In genomic region chr1:8380310-8380709, GRCh38 we compare ENCODE assay signal across 7 cellular contexts.
DNase-seq lines count a peak whose midpoint lies in the region; ATAC-seq and TF ChIP-seq lines count a peak whose summit lies in the region.
"Not testable (repeated sequence)": the region's sequence is repeated elsewhere in the genome, so short reads cannot be mapped to it uniquely, and the experiment has no call there.

No MANE protein-coding gene starts in this region.

- not testable (repeated sequence) for H3K9me3 Mint-ChIP-seq in activated CD4-positive, alpha-beta T cell treated with anti-CD3 and anti-CD28 coated beads, Interleukin-2, amount 10 ng/mL, durations not matched to agents 7 days and 5 days; endothelial cell (ENCODE audit: unreplicated experiment); progenitor cell of endocrine pancreas (ENCODE audit: low read depth); stimulated activated naive CD8-positive, alpha-beta T cell treated with anti-CD3 and anti-CD28 coated beads, Interleukin-15, Interleukin-2, amounts not matched to agents 100 ng/mL and 50 ng/mL, for 24 hours

- H3K27me3 ChIP-seq in BLaER1 treated with 17β-estradiol and CSF1 and Interleukin-3, amounts not matched to agents 10 nM and 100 nM; heart right ventricle; tibial artery: not testable (repeated sequence)

- H3K27ac ChIP-seq in BLaER1 treated with 17β-estradiol and CSF1 and Interleukin-3, amounts not matched to agents 10 nM and 100 nM, result peak overlapping the region in 1 of 11 experiments; percentile 27; a peak in 1 of 22 replicates
- peak overlapping the region in 6 of 10 donors; percentile 63 to 81 (median 73) for H3K27ac ChIP-seq in heart right ventricle
- peak overlapping the region; percentile 8 to 56 for H3K27ac ChIP-seq in tibial artery

- H3K36me3 Mint-ChIP-seq in activated CD4-positive, alpha-beta T cell treated with anti-CD3 and anti-CD28 coated beads, Interleukin-2, amount 10 ng/mL, durations not matched to agents 7 days and 5 days (ENCODE audit: low read depth), result peaks cover 43% of the 10 kb centered on the region
- H3K36me3 Mint-ChIP-seq in endothelial cell (ENCODE audit: low read depth, unreplicated experiment) (peaks cover 19% of the 10 kb centered on the region), progenitor cell of endocrine pancreas (ENCODE audit: insufficient read depth) (peaks cover 10% of the 10 kb centered on the region)
- H3K36me3 Mint-ChIP-seq in stimulated activated naive CD8-positive, alpha-beta T cell treated with anti-CD3 and anti-CD28 coated beads, Interleukin-15, Interleukin-2, amounts not matched to agents 100 ng/mL and 50 ng/mL, for 24 hours (ENCODE audit: low read depth), result peaks cover 27% of the 10 kb centered on the region

- POLR2A ChIA-PET in activated CD4-positive, alpha-beta T cell treated with anti-CD3 and anti-CD28 coated beads, Interleukin-2, amount 10 ng/mL, durations not matched to agents 7 days and 5 days (lab: Charles Lee), result interaction anchor here (0.6 kb wide), 1 partner anchor 10 kb away, joined by 3 read pairs; no protein-coding TSS in a partner anchor

- not testable (repeated sequence) for TF ChIP-seq CTCF in endothelial cell (IDR thresholded peaks at IDR 0.05; ENCODE audit: unreplicated experiment); heart right ventricle (IDR thresholded peaks at IDR 0.05); progenitor cell of endocrine pancreas (IDR thresholded peaks at IDR 0.05; ENCODE audit: unreplicated experiment); tibial artery (IDR thresholded peaks at IDR 0.05)

- H3K4me3 Mint-ChIP-seq in activated CD4-positive, alpha-beta T cell treated with anti-CD3 and anti-CD28 coated beads, Interleukin-2, amount 10 ng/mL, durations not matched to agents 7 days and 5 days; endothelial cell (ENCODE audit: unreplicated experiment); progenitor cell of endocrine pancreas (ENCODE audit: low read depth); stimulated activated naive CD8-positive, alpha-beta T cell treated with anti-CD3 and anti-CD28 coated beads, Interleukin-15, Interleukin-2, amounts not matched to agents 100 ng/mL and 50 ng/mL, for 24 hours: not testable (repeated sequence)

- DNase-seq in activated CD4-positive, alpha-beta T cell treated with anti-CD3 and anti-CD28 coated beads, Interleukin-2, amount 10 ng/mL, durations not matched to agents 7 days and 5 days; endothelial cell (ENCODE audit: low spot score); heart right ventricle; progenitor cell of endocrine pancreas (ENCODE audit: low spot score, unreplicated experiment): not testable (repeated sequence)
- peak in 1 of 2 donors; percentile 27 for DNase-seq in tibial artery

- not testable (repeated sequence) for ATAC-seq in heart right ventricle

- intact Hi-C loops in heart right ventricle (cut with DNase I); tibial artery (cut with DNase I; ENCODE audit: low total_unique reads): not testable (repeated sequence)

- CTCF ChIA-PET in activated CD4-positive, alpha-beta T cell treated with anti-CD3 and anti-CD28 coated beads, Interleukin-2, amount 10 ng/mL, durations not matched to agents 7 days and 5 days (lab: Charles Lee), result interaction anchor here (0.6 to 1.3 kb wide), 3 partner anchors 151 to 365 kb away, joined by 3 to 5 read pairs (median 3); no protein-coding TSS in a partner anchor

- not testable (repeated sequence) for H3K4me3 ChIP-seq in BLaER1 treated with 17β-estradiol and CSF1 and Interleukin-3, amounts not matched to agents 10 nM and 100 nM; heart right ventricle; tibial artery

- H3K36me3 ChIP-seq in BLaER1 treated with 17β-estradiol and CSF1 and Interleukin-3, amounts not matched to agents 10 nM and 100 nM, result peaks cover 22 to 78% (median 45%) of the 10 kb centered on the region in 11 experiments; a peak in 21 of 22 replicates
- H3K36me3 ChIP-seq in heart right ventricle (peaks cover 0 to 45% (median 0%) of the 10 kb centered on the region in 9 donors), tibial artery (peaks cover 0 to 13% (median 0%) of the 10 kb centered on the region in 3 donors)

- H3K4me1 Mint-ChIP-seq in activated CD4-positive, alpha-beta T cell treated with anti-CD3 and anti-CD28 coated beads, Interleukin-2, amount 10 ng/mL, durations not matched to agents 7 days and 5 days, result peaks cover 69% of the 10 kb centered on the region
- H3K4me1 Mint-ChIP-seq in endothelial cell (ENCODE audit: unreplicated experiment) (peaks cover 60% of the 10 kb centered on the region), progenitor cell of endocrine pancreas (ENCODE audit: low read depth) (peaks cover 31% of the 10 kb centered on the region)
- H3K4me1 Mint-ChIP-seq in stimulated activated naive CD8-positive, alpha-beta T cell treated with anti-CD3 and anti-CD28 coated beads, Interleukin-15, Interleukin-2, amounts not matched to agents 100 ng/mL and 50 ng/mL, for 24 hours (ENCODE audit: low read depth), result peaks cover 68% of the 10 kb centered on the region

- H3K4me2 ChIP-seq in BLaER1 treated with 17β-estradiol and CSF1 and Interleukin-3, amounts not matched to agents 10 nM and 100 nM, result peak overlapping the region in 8 of 11 experiments; percentile 21 to 65 (median 35); a peak in 15 of 22 replicates

- H3K9me3 ChIP-seq in BLaER1 treated with 17β-estradiol and CSF1 and Interleukin-3, amounts not matched to agents 10 nM and 100 nM (replicated peaks in 1 of 11), result peaks cover 0 to 11% (median 0%) of the 10 kb centered on the region in 11 experiments; a peak in 6 of 22 replicates
- not testable (repeated sequence) for H3K9me3 ChIP-seq in heart right ventricle, tibial artery

- H4K20me1 ChIP-seq in BLaER1 treated with 17β-estradiol and CSF1 and Interleukin-3, amounts not matched to agents 10 nM and 100 nM, result peaks cover 93 to 100% (median 98%) of the 10 kb centered on the region in 11 experiments

- H3K4me1 ChIP-seq in BLaER1 treated with 17β-estradiol and CSF1 and Interleukin-3, amounts not matched to agents 10 nM and 100 nM, result peaks cover 63 to 81% (median 73%) of the 10 kb centered on the region in 10 experiments
- H3K4me1 ChIP-seq in heart right ventricle, result peaks cover 22 to 97% (median 87%) of the 10 kb centered on the region in 9 donors
- H3K4me1 ChIP-seq in tibial artery, result peaks cover 0 to 83% (median 64%) of the 10 kb centered on the region in 4 donors

- H3K9ac ChIP-seq in BLaER1 treated with 17β-estradiol and CSF1 and Interleukin-3, amounts not matched to agents 10 nM and 100 nM, result not testable (repeated sequence)

- H3K27ac Mint-ChIP-seq in activated CD4-positive, alpha-beta T cell treated with anti-CD3 and anti-CD28 coated beads, Interleukin-2, amount 10 ng/mL, durations not matched to agents 7 days and 5 days, result peak overlapping the region; percentile 36
- H3K27ac Mint-ChIP-seq in endothelial cell (ENCODE audit: unreplicated experiment) (peak overlapping the region; percentile 42), progenitor cell of endocrine pancreas (peak overlapping the region; percentile 37)
- peak overlapping the region; percentile 21 for H3K27ac Mint-ChIP-seq in stimulated activated naive CD8-positive, alpha-beta T cell treated with anti-CD3 and anti-CD28 coated beads, Interleukin-15, Interleukin-2, amounts not matched to agents 100 ng/mL and 50 ng/mL, for 24 hours

- 80 to 83% methylated on average over 6 of the region's 6 CpGs for WGBS in heart right ventricle, 2 donors

- H3K27me3 Mint-ChIP-seq in activated CD4-positive, alpha-beta T cell treated with anti-CD3 and anti-CD28 coated beads, Interleukin-2, amount 10 ng/mL, durations not matched to agents 7 days and 5 days; endothelial cell (ENCODE audit: unreplicated experiment); progenitor cell of endocrine pancreas; stimulated activated naive CD8-positive, alpha-beta T cell treated with anti-CD3 and anti-CD28 coated beads, Interleukin-15, Interleukin-2, amounts not matched to agents 100 ng/mL and 50 ng/mL, for 24 hours: not testable (repeated sequence)
